ENCODE assay signal across 14 cellular contexts in the genomic region with DNA sequence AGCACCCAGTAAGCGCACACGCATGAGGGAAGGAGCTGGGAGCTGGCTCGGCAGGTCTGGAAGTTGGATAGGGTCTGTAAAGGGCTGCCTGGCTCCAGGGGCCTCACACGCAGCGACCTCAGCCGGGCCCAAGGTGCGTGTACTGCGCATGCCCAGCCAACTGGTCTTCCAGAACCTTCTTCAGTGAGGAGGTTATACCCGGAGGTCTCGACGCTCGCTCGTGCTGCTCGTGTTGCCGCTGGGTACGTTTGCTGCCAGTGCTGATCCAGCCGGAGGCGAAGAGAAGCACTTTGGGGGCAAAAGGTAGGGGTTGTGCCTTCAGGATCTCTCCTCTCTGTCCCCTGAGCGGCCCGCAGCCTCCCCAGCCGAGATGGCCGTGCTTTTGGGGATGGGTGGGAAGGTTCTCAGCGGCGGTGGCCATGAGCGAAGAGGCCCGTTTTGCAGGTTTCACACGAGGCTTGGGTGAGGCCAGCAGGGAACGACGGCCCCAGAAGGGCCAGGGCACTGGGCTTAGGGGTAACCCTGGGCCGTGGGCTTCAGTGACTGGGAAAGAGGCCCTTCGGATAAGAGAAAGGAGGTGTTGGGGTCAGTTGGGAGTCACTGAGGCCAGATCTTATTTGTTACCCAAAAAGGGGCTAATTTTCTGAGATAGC. TPM values are rescaled to one million over a fixed set of nuclear protein-coding genes. Genes with fewer than 3 reads are reported as not detected.
DNase-seq lines count a peak whose midpoint lies in the region; ATAC-seq and TF ChIP-seq lines count a peak whose summit lies in the region.
"Had no signal": no experiment of that assay in that cellular context is flagged by ENCODE, and none has a peak within 500 bp of the region (broad histone marks: within the 10 kb centered on the region; RNA-seq: fewer than 3 reads in every experiment).

No MANE protein-coding gene starts in this region.

- H3K4me2 ChIP-seq in OCI-LY3 (ENCODE audit: low read length), result peak overlapping the region; percentile 77

- TF ChIP-seq CTCF in OCI-LY3 (IDR thresholded peaks at IDR 0.05; ENCODE audit: low read depth, low read length), result no peak
- TF ChIP-seq CTCF in colonic mucosa (IDR thresholded peaks at IDR 0.05), result no peak
- no peak for TF ChIP-seq CTCF in stomach (IDR thresholded peaks at IDR 0.05)
- TF ChIP-seq CTCF in GM10248 (IDR thresholded peaks at IDR 0.05; ENCODE audit: control extremely low read depth, extremely low read depth, low read depth, missing control alignments), result no peak

- H3K27me3 ChIP-seq in OCI-LY3 (ENCODE audit: low read depth, low read length) (no peaks in the 10 kb centered on the region), colonic mucosa (no peaks in the 10 kb centered on the region), muscle layer of duodenum (ENCODE audit: low read depth, low read length) (no peaks in the 10 kb centered on the region), stomach (no peaks in the 10 kb centered on the region)

- peak overlapping the region; percentile 98 for H3K27ac ChIP-seq in OCI-LY3 (ENCODE audit: low read length)
- H3K27ac ChIP-seq in colonic mucosa, result peak overlapping the region; percentile 51
- peak overlapping the region; percentile 80 for H3K27ac ChIP-seq in muscle layer of duodenum (ENCODE audit: low read length)
- peak overlapping the region; percentile 25 to 72 (median 66) for H3K27ac ChIP-seq in stomach
- H3K27ac ChIP-seq: C4-2B had no signal

- 94 to 97% (median 96%) methylated on average over 25 to 31 of the region's 31 CpGs for WGBS in stomach, 5 donors

- CTCF ChIA-PET in GM10248 (lab: Yijun Ruan, JAX), result interaction anchor here (2.8 kb wide), 1 partner anchor 15 kb away, joined by 8 read pairs; no protein-coding TSS in a partner anchor

- no peak overlapping the region for H2AFZ ChIP-seq in OCI-LY3 (ENCODE audit: low read depth, low read length)

- H3K36me3 ChIP-seq in OCI-LY3 (replicated peaks; ENCODE audit: low read depth, low read length) (peaks cover 6% of the 10 kb centered on the region), colonic mucosa (no peaks in the 10 kb centered on the region), muscle layer of duodenum (ENCODE audit: control insufficient read depth in 1 of 2, insufficient read depth in 2 of 2, low read length in 2 of 2) (no peaks in the 10 kb centered on the region), stomach (no peaks in the 10 kb centered on the region)

- no peak for DNase-seq in colonic mucosa
- DNase-seq in stomach, result no peak
- DNase-seq in GM10248 (ENCODE audit: extremely low spot score), result no peak
- DNase-seq in activated gamma-delta T cell treated with Interleukin-2 at 50 U/mL for 16 hours, result no peak
- DNase-seq: activated CD4-positive, alpha-beta T cell treated with anti-CD3 and anti-CD28 coated beads, Interleukin-2, amount 10 ng/mL, durations not matched to agents 24 days and 14 days; left colon; NCI-H1092; NCI-H345; T-helper 2 cell had no signal

- H3K4me1 ChIP-seq in OCI-LY3 (ENCODE audit: low read length) (peaks cover 95% of the 10 kb centered on the region), colonic mucosa (no peaks in the 10 kb centered on the region), muscle layer of duodenum (ENCODE audit: control insufficient read depth in 1 of 2, insufficient read depth in 2 of 2, low read length in 2 of 2) (peaks cover 0 to 6% of the 10 kb centered on the region in 2 donors), stomach (peaks cover 0 to 16% (median 8%) of the 10 kb centered on the region in 4 donors)

- H3K4me3 ChIP-seq in OCI-LY3 (ENCODE audit: low read length) (peak overlapping the region; percentile 49; the same call in 1 of the 2 replicates), colonic mucosa (no peak overlapping the region), muscle layer of duodenum (ENCODE audit: low read depth in 1 of 2, low read length in 2 of 2) (peak overlapping the region; percentile 26 to 30), stomach (peak overlapping the region in 1 of 4 donors; percentile 11)

- intact Hi-C loops in colonic mucosa (cut with DNase I), result no loop called here
- intact Hi-C loops in stomach (cut with DNase I; ENCODE audit: low total_unique reads), result no loop called here

- H3K79me2 ChIP-seq in OCI-LY3 (ENCODE audit: low read length), result no peaks in the 10 kb centered on the region

- H3K9me3 ChIP-seq in OCI-LY3 (ENCODE audit: insufficient read depth, low read length) (no peaks in the 10 kb centered on the region), colonic mucosa (no peaks in the 10 kb centered on the region), muscle layer of duodenum (ENCODE audit: control insufficient read depth in 1 of 2, low read length in 2 of 2) (no peaks in the 10 kb centered on the region), stomach (no peaks in the 10 kb centered on the region)

- H3K9ac ChIP-seq in OCI-LY3 (ENCODE audit: low read length) (peak overlapping the region; percentile 94), colonic mucosa (ENCODE audit: low read depth in 2 of 2, low read length in 2 of 2) (peak overlapping the region in 1 of 2 donors; percentile 56)

- no peaks in the 10 kb centered on the region for H4K20me1 ChIP-seq in OCI-LY3 (ENCODE audit: insufficient read depth, low read length)

- POLR2A ChIA-PET in GM10248 (lab: Yijun Ruan, JAX), result no interaction called here

- ATAC-seq in HG03025 (IDR thresholded peaks at IDR 0.05; ENCODE audit: low FRiP score, unreplicated experiment) (no peak), HG02763 (IDR thresholded peaks at IDR 0.05; ENCODE audit: unreplicated experiment) (no peak)
- ATAC-seq: left colon had no signal

- TF ChIP-seq EP300 in stomach (IDR thresholded peaks at IDR 0.05), result no peak

- TF ChIP-seq POLR2A in stomach (IDR thresholded peaks at IDR 0.05), result no peak

RNA-seq across cellular contexts. Expression of a gene that starts 3.8 kb away (rescaled TPM):
- total RNA-seq in colonic mucosa (1 to 10 TPM in 1 of 2 donors, under 1 TPM in 1; 0.52 to 1.1 TPM), stomach (1 to 10 TPM in 2 of 5 donors, under 1 TPM in 1, not detected in 2; 0.37 to 4.3 (median 1.2) TPM)
- polyA plus RNA-seq in stomach, result 1 to 10 TPM in 1 of 3 donors, under 1 TPM in 2; 0.25 to 4.0 (median 0.46) TPM

RNA-seq across cellular contexts. Expression of a gene that starts 12.2 kb away (rescaled TPM):
- total RNA-seq in colonic mucosa, result under 1 TPM; 0.72 to 0.90 TPM
- under 1 TPM in 1 of 5 donors, not detected in 4; 0.92 TPM for total RNA-seq in stomach
- 10 to 100 TPM in 1 of 3 donors, 1 to 10 TPM in 2; 1.3 to 25.6 (median 4.1) TPM for polyA plus RNA-seq in stomach

RNA-seq across cellular contexts. Expression of a gene that starts 20.4 kb away (rescaled TPM):
- 10 to 100 TPM; 20.8 to 27.4 TPM for total RNA-seq in colonic mucosa
- 10 to 100 TPM; 14.6 to 42.7 (median 33.0) TPM for total RNA-seq in stomach
- 10 to 100 TPM; 10.7 to 17.3 (median 14.4) TPM for polyA plus RNA-seq in stomach

RNA-seq across cellular contexts. Expression of a gene that starts 24.7 kb away (rescaled TPM):
- total RNA-seq in colonic mucosa (not detected), stomach (1 to 10 TPM in 1 of 5 donors, under 1 TPM in 1, not detected in 3; 0.43 to 1.3 TPM)
- polyA plus RNA-seq in stomach, result 1 to 10 TPM in 1 of 3 donors, under 1 TPM in 1, not detected in 1; 0.19 to 3.4 TPM
